13 cellular contexts compared by ENCODE assay signal in genomic region chr6:6390849-6391602, GRCh38.
DNase-seq lines count a peak whose midpoint lies in the region; ATAC-seq lines count a peak whose summit lies in the region.
"Had no signal": no experiment of that assay in that cellular context is flagged by ENCODE, and none has a peak within 500 bp of the region (broad histone marks: within the 10 kb centered on the region; RNA-seq: fewer than 3 reads in every experiment).

No MANE protein-coding gene starts in this region.

- ATAC-seq in GM18858 (IDR thresholded peaks at IDR 0.05; ENCODE audit: unreplicated experiment) (peak; percentile 60), GM21528 (IDR thresholded peaks at IDR 0.05; ENCODE audit: low FRiP score, unreplicated experiment) (peak; percentile 56), HG03280 (IDR thresholded peaks at IDR 0.05; ENCODE audit: unreplicated experiment) (peak; percentile 76)
- peak; percentile 50 for ATAC-seq in naive thymus-derived CD4-positive, alpha-beta T cell

- no peak overlapping the region for H3K27ac Mint-ChIP-seq in naive thymus-derived CD4-positive, alpha-beta T cell
- no peak overlapping the region for H3K27ac Mint-ChIP-seq in activated CD4-positive, alpha-beta T cell treated with anti-CD3 and anti-CD28 coated beads, Interleukin-2, amount 10 ng/mL, durations not matched to agents 7 days and 5 days

- intact Hi-C loops in naive thymus-derived CD4-positive, alpha-beta T cell (cut with micrococcal nuclease): no loop called here

- POLR2A ChIA-PET in naive thymus-derived CD4-positive, alpha-beta T cell (lab: Charles Lee): no interaction called here
- POLR2A ChIA-PET in activated CD4-positive, alpha-beta T cell treated with anti-CD3 and anti-CD28 coated beads, Interleukin-2, amount 10 ng/mL, durations not matched to agents 7 days and 5 days (lab: Charles Lee): no interaction called here

- H3K36me3 Mint-ChIP-seq in naive thymus-derived CD4-positive, alpha-beta T cell: no peaks in the 10 kb centered on the region
- H3K36me3 Mint-ChIP-seq in activated CD4-positive, alpha-beta T cell treated with anti-CD3 and anti-CD28 coated beads, Interleukin-2, amount 10 ng/mL, durations not matched to agents 7 days and 5 days (ENCODE audit: low read depth): no peaks in the 10 kb centered on the region

- no peaks in the 10 kb centered on the region for H3K9me3 Mint-ChIP-seq in naive thymus-derived CD4-positive, alpha-beta T cell
- no peaks in the 10 kb centered on the region for H3K9me3 Mint-ChIP-seq in activated CD4-positive, alpha-beta T cell treated with anti-CD3 and anti-CD28 coated beads, Interleukin-2, amount 10 ng/mL, durations not matched to agents 7 days and 5 days

- H3K4me3 ChIP-seq in naive thymus-derived CD4-positive, alpha-beta T cell (ENCODE audit: low read length): no peak overlapping the region
- H3K4me3 ChIP-seq: suprapubic skin had no signal

- no peak overlapping the region for H3K27ac ChIP-seq in naive thymus-derived CD4-positive, alpha-beta T cell (ENCODE audit: low read depth, low read length)
- H3K27ac ChIP-seq: suprapubic skin had no signal

- no peaks in the 10 kb centered on the region for H3K9me3 ChIP-seq in naive thymus-derived CD4-positive, alpha-beta T cell (ENCODE audit: control insufficient read depth in 2 of 3, low read length in 3 of 3)
- H3K9me3 ChIP-seq: suprapubic skin had no signal

- H3K4me1 Mint-ChIP-seq in naive thymus-derived CD4-positive, alpha-beta T cell: peaks cover 0 to 8% (median 0%) of the 10 kb centered on the region in 7 donors
- H3K4me1 Mint-ChIP-seq in activated CD4-positive, alpha-beta T cell treated with anti-CD3 and anti-CD28 coated beads, Interleukin-2, amount 10 ng/mL, durations not matched to agents 7 days and 5 days: no peaks in the 10 kb centered on the region

- H3K4me3 Mint-ChIP-seq in naive thymus-derived CD4-positive, alpha-beta T cell: no peak overlapping the region
- H3K4me3 Mint-ChIP-seq in activated CD4-positive, alpha-beta T cell treated with anti-CD3 and anti-CD28 coated beads, Interleukin-2, amount 10 ng/mL, durations not matched to agents 7 days and 5 days: no peak overlapping the region

- DNase-seq in naive thymus-derived CD4-positive, alpha-beta T cell: no peak
- no peak for DNase-seq in middle frontal gyrus (ENCODE audit: extremely low spot score, low spot score)
- DNase-seq in AML-193 (lab: John Stamatoyannopoulos, UW): no peak
- DNase-seq in NCI-H82 treated with DMSO at 0.1 percent for 48 hours (lab: John Stamatoyannopoulos, UW; ENCODE audit: unreplicated experiment): no peak
- no peak for DNase-seq in activated CD4-positive, alpha-beta T cell treated with anti-CD3 and anti-CD28 coated beads, Interleukin-2, amount 10 ng/mL, durations not matched to agents 7 days and 5 days
- DNase-seq: DMS79 treated with DMSO at 0.1 percent for 48 hours; mesendoderm; NCI-H510A; stimulated activated CD4-positive, alpha-beta T cell treated with anti-CD3 and anti-CD28 coated beads, Interleukin-12 subunit alpha, Interleukin-12 subunit beta, amount 100 ng/mL, for 4 hours had no signal

- H3K27me3 ChIP-seq in naive thymus-derived CD4-positive, alpha-beta T cell (ENCODE audit: control insufficient read depth in 2 of 2, insufficient read depth in 2 of 2, low read length in 2 of 2): no peaks in the 10 kb centered on the region

- CTCF ChIA-PET in naive thymus-derived CD4-positive, alpha-beta T cell (lab: Charles Lee): no interaction called here
- CTCF ChIA-PET in activated CD4-positive, alpha-beta T cell treated with anti-CD3 and anti-CD28 coated beads, Interleukin-2, amount 10 ng/mL, durations not matched to agents 7 days and 5 days (lab: Charles Lee): no interaction called here

- no peaks in the 10 kb centered on the region for H3K36me3 ChIP-seq in naive thymus-derived CD4-positive, alpha-beta T cell (ENCODE audit: control insufficient read depth in 2 of 3, insufficient read depth in 3 of 3, low read length in 3 of 3)
- H3K36me3 ChIP-seq: suprapubic skin had no signal

- H3K4me1 ChIP-seq in naive thymus-derived CD4-positive, alpha-beta T cell (ENCODE audit: control insufficient read depth in 2 of 2, insufficient read depth in 2 of 2, low read length in 2 of 2): no peaks in the 10 kb centered on the region

- peaks cover 7 to 20% (median 17%) of the 10 kb centered on the region in 5 donors for H3K27me3 Mint-ChIP-seq in naive thymus-derived CD4-positive, alpha-beta T cell
- peaks cover 12% of the 10 kb centered on the region for H3K27me3 Mint-ChIP-seq in activated CD4-positive, alpha-beta T cell treated with anti-CD3 and anti-CD28 coated beads, Interleukin-2, amount 10 ng/mL, durations not matched to agents 7 days and 5 days
